Comparison of ENCODE assay signal across 8 cellular contexts in genomic region chr12:116534341-116535121, GRCh38. TPM values are rescaled to one million over a fixed set of nuclear protein-coding genes. Genes with fewer than 3 reads are reported as not detected.
DNase-seq lines count a peak whose midpoint lies in the region; ATAC-seq, FAIRE-seq and TF ChIP-seq lines count a peak whose summit lies in the region.

No MANE protein-coding gene starts in this region.

- peak overlapping the region in 4 of 6 donors; percentile 6 to 80 (median 42) for H3K27ac Mint-ChIP-seq in naive B cell

- peaks cover 0 to 4% (median 0%) of the 10 kb centered on the region in 7 donors for H3K9me3 Mint-ChIP-seq in naive B cell

- FAIRE-seq in GM12892 (lab: Jason Lieb, UNC) (peak; percentile 9), RCC 7860 (lab: Jason Lieb, UNC) (no peak)

- DNase-seq in GM12892 (ENCODE audit: insufficient read length) (no peak), NT2/D1 (ENCODE audit: low read depth, low spot score) (no peak), dorsolateral prefrontal cortex (peak in 2 of 10 donors; percentile 30 to 51), naive B cell (no peak), RCC 7860 (ENCODE audit: low spot score) (no peak)

- peaks cover 0 to 7% (median 5%) of the 10 kb centered on the region in 3 donors for H3K27me3 Mint-ChIP-seq in naive B cell

- H3K4me3 ChIP-seq in NT2/D1 (ENCODE audit: insufficient read length, low read depth), result peak overlapping the region; percentile 75
- H3K4me3 ChIP-seq in dorsolateral prefrontal cortex, result peak overlapping the region; percentile 44 to 83 (median 66)

- no peak for TF ChIP-seq CTCF in dorsolateral prefrontal cortex (IDR thresholded peaks at IDR 0.05 in 54 of 56, conservative IDR thresholded peaks at IDR 0.05 in 2 of 56; ENCODE audit: low read depth in 1 of 56, partially characterized antibody in 56 of 56)

- H3K4me1 ChIP-seq in NT2/D1 (ENCODE audit: insufficient read depth, insufficient read length), result peaks cover 17% of the 10 kb centered on the region

- intact Hi-C loops in dorsolateral prefrontal cortex (cut with DNase I), result loop anchor here (5.0 to 10.0 kb wide), 2 partner anchors 250 to 257 kb away; partner anchors contain the start of gene MED13L (in 1 of the 2)

- H3K9ac ChIP-seq in NT2/D1 (ENCODE audit: insufficient read length, low read depth), result peak overlapping the region; percentile 80

- no peak for TF ChIP-seq POLR2A in GM12892 (IDR thresholded peaks at IDR 0.05; ENCODE audit: low read depth, low read length)

- peak overlapping the region in 54 of 59 donors; percentile 10 to 93 (median 78) for H3K27ac ChIP-seq in dorsolateral prefrontal cortex

- ATAC-seq in naive B cell (ENCODE audit: low read depth in 2 of 2), result no peak
- no peak for ATAC-seq in HG03439 (IDR thresholded peaks at IDR 0.05; ENCODE audit: unreplicated experiment)
- ATAC-seq in GM18870 (IDR thresholded peaks at IDR 0.05; ENCODE audit: unreplicated experiment), result no peak
- no peak for ATAC-seq in HG03159 (IDR thresholded peaks at IDR 0.05; ENCODE audit: unreplicated experiment)

- H3K36me3 ChIP-seq in NT2/D1 (ENCODE audit: insufficient read depth, insufficient read length, low read length), result peaks cover 5% of the 10 kb centered on the region

- H3K4me1 Mint-ChIP-seq in naive B cell, result peaks cover 60 to 71% (median 60%) of the 10 kb centered on the region in 3 donors

- H3K36me3 Mint-ChIP-seq in naive B cell, result no peaks in the 10 kb centered on the region

- no peaks in the 10 kb centered on the region for H3K9me3 ChIP-seq in NT2/D1 (ENCODE audit: insufficient read depth, low read length)

- no peaks in the 10 kb centered on the region for H3K27me3 ChIP-seq in NT2/D1 (ENCODE audit: insufficient read depth, insufficient read length)
- no peaks in the 10 kb centered on the region for H3K27me3 ChIP-seq in dorsolateral prefrontal cortex

- peak overlapping the region; percentile 92 to 97 (median 95) for H3K4me3 Mint-ChIP-seq in naive B cell

RNA-seq across cellular contexts. Expression of gene MAP1LC3B2, which starts 24.6 kb away (rescaled TPM):
- polyA plus RNA-seq in GM12892 (2012; ENCODE audit: missing spikeins), result 6.1 TPM
- total RNA-seq in dorsolateral prefrontal cortex, result 10 to 100 TPM in 17 of 120 experiments, 1 to 10 TPM in 103; 1.7 to 16.3 (median 6.4) TPM
- polyA plus RNA-seq in naive B cell (ENCODE audit: low read depth in 6 of 6), result 10 to 100 TPM in 2 of 6 donors, 1 to 10 TPM in 4; 3.2 to 12.2 (median 6.3) TPM
